In genomic region chr3:111695584-111696213, GRCh38 we compare ENCODE assay signal across 11 cellular contexts. TPM values are rescaled to one million over a fixed set of nuclear protein-coding genes. Genes with fewer than 3 reads are reported as not detected.
A peak's percentile ranks its signal among the peaks of the same experiment; 100 is the strongest.
DNase-seq lines count a peak whose midpoint lies in the region; ATAC-seq and TF ChIP-seq lines count a peak whose summit lies in the region.
"Had no signal": no experiment of that assay in that cellular context is flagged by ENCODE, and none has a peak within 500 bp of the region (broad histone marks: within the 10 kb centered on the region; RNA-seq: fewer than 3 reads in every experiment).

No MANE protein-coding gene starts in this region.

- no peak for TF ChIP-seq POLR2A in vagina (IDR thresholded peaks at IDR 0.05)

- H3K36me3 ChIP-seq in BJ (ENCODE audit: control insufficient read depth, insufficient read depth, low read length) (no peaks in the 10 kb centered on the region), left lung (no peaks in the 10 kb centered on the region), vagina (no peaks in the 10 kb centered on the region)

- peak overlapping the region; percentile 60 for H3K4me3 Mint-ChIP-seq in activated naive CD8-positive, alpha-beta T cell treated with anti-CD3 and anti-CD28 coated beads, Interleukin-2, amount 50 U/mL, for 24 hours

- H3K27ac Mint-ChIP-seq in activated naive CD8-positive, alpha-beta T cell treated with anti-CD3 and anti-CD28 coated beads, Interleukin-2, amount 50 U/mL, for 24 hours = peak overlapping the region; percentile 87

- H3K27ac ChIP-seq in left lung (no peak overlapping the region), vagina (no peak overlapping the region)

- CTCF ChIA-PET in BJ (lab: Yijun Ruan, JAX) = interaction anchor here (0.6 to 4.8 kb wide), 6 partner anchors 21 to 318 kb away, joined by 3 to 29 read pairs (median 4); no protein-coding TSS in a partner anchor

- TF ChIP-seq CTCF in BJ (IDR thresholded peaks at IDR 0.05; ENCODE audit: insufficient read depth, low read depth, low read length) (no peak), left lung (IDR thresholded peaks at IDR 0.05) (no peak), vagina (IDR thresholded peaks at IDR 0.05) (no peak)

- peaks cover 58% of the 10 kb centered on the region for H3K4me1 Mint-ChIP-seq in activated naive CD8-positive, alpha-beta T cell treated with anti-CD3 and anti-CD28 coated beads, Interleukin-2, amount 50 U/mL, for 24 hours

- H3K9me3 Mint-ChIP-seq in activated naive CD8-positive, alpha-beta T cell treated with anti-CD3 and anti-CD28 coated beads, Interleukin-2, amount 50 U/mL, for 24 hours = no peaks in the 10 kb centered on the region

- DNase-seq in BJ (ENCODE audit: low read depth) (peak; percentile 68), HPDE6-E6E7 (ENCODE audit: extremely low spot score) (peak; percentile 53), left lung (no peak), NCI-H774 (lab: John Stamatoyannopoulos, UW) (no peak), NCI-H2081 (lab: John Stamatoyannopoulos, UW) (no peak), vagina (ENCODE audit: extremely low spot score in 2 of 2) (no peak)
- no peak for DNase-seq in activated naive CD8-positive, alpha-beta T cell treated with anti-CD3 and anti-CD28 coated beads, Interleukin-2, amount 50 U/mL, for 24 hours
- DNase-seq: activated CD4-positive, CD25-positive, alpha-beta regulatory T cell treated with anti-CD3 and anti-CD28 coated beads, Interleukin-2, amount 50 U/mL, for 72 hours; GF-D8; occipital lobe had no signal

- intact Hi-C loops in left lung (cut with DNase I) = no loop called here
- intact Hi-C loops in vagina (cut with DNase I) = no loop called here

- H3K27me3 Mint-ChIP-seq in activated naive CD8-positive, alpha-beta T cell treated with anti-CD3 and anti-CD28 coated beads, Interleukin-2, amount 50 U/mL, for 24 hours = no peaks in the 10 kb centered on the region

- no peaks in the 10 kb centered on the region for H3K9me3 ChIP-seq in left lung
- no peaks in the 10 kb centered on the region for H3K9me3 ChIP-seq in vagina

- ATAC-seq in activated naive CD8-positive, alpha-beta T cell treated with anti-CD3 and anti-CD28 coated beads, Interleukin-2, amount 50 U/mL, for 24 hours = peak; percentile 89
- ATAC-seq in left lung (peak; percentile 32), GM19351 (IDR thresholded peaks at IDR 0.05; ENCODE audit: unreplicated experiment) (no peak)

- H3K4me1 ChIP-seq in left lung (no peaks in the 10 kb centered on the region), vagina (no peaks in the 10 kb centered on the region)

- H3K4me3 ChIP-seq in BJ (ENCODE audit: low read depth, low read length) = no peak overlapping the region
- no peak overlapping the region for H3K4me3 ChIP-seq in left lung
- H3K4me3 ChIP-seq in vagina = no peak overlapping the region

- POLR2A ChIA-PET in BJ (lab: Charles Lee) = no interaction called here

- H3K36me3 Mint-ChIP-seq in activated naive CD8-positive, alpha-beta T cell treated with anti-CD3 and anti-CD28 coated beads, Interleukin-2, amount 50 U/mL, for 24 hours (ENCODE audit: low read depth) = peaks cover 10% of the 10 kb centered on the region

- H3K27me3 ChIP-seq in BJ (ENCODE audit: control insufficient read depth, insufficient read depth, low read length) (no peaks in the 10 kb centered on the region), left lung (no peaks in the 10 kb centered on the region), vagina (no peaks in the 10 kb centered on the region)

RNA-seq across cellular contexts. Expression of gene PLCXD2, which starts 21.2 kb away (rescaled TPM):
- polyA plus RNA-seq in BJ (2011; rRNA removed) = 0.64 and 0.71 TPM in 2 replicates
- 1.5 and 1.7 TPM in 2 replicates for polyA minus RNA-seq in BJ (2011; rRNA and poly(A)+ RNA removed)
- 1 to 10 TPM; 3.4 to 8.5 TPM for total RNA-seq in left lung
- 0.98 TPM for total RNA-seq in vagina

Comparison
In these comparisons a context has a peak if more than half of its experiments do, and no peak if none do; other contexts are left out.
1. DNase-seq: peak in BJ (single experiment) and HPDE6-E6E7 (single experiment); none in activated naive CD8-positive, alpha-beta T cell treated with anti-CD3 and anti-CD28 coated beads, Interleukin-2, amount 50 U/mL, for 24 hours (single experiment), left lung (0 of 2), NCI-H774 (single experiment), NCI-H2081 (0 of 2) and vagina (0 of 2).